In genomic region chr10:103202319-103202718, GRCh38 we compare ENCODE assay signal across 1 cellular context.
TF ChIP-seq lines count a peak whose summit lies in the region.

No MANE protein-coding gene starts in this region.

TF ChIP-seq in H1, 55 proteins besides CTCF, POLR2A, EP300 and RAD21:
- TF ChIP-seq ATF2 (IDR thresholded peaks at IDR 0.05; ENCODE audit: low read length) (no peak), SP4 (IDR thresholded peaks at IDR 0.05; ENCODE audit: low read length) (no peak), SRF (IDR thresholded peaks at IDR 0.05; ENCODE audit: low read depth, low read length) (no peak), BACH1 (IDR thresholded peaks at IDR 0.05; ENCODE audit: low read length) (no peak), CHD7 (IDR thresholded peaks at IDR 0.05; ENCODE audit: insufficient replicate concordance, low read length) (no peak), TBP (IDR thresholded peaks at IDR 0.05; ENCODE audit: low read depth, low read length) (no peak), RXRA (IDR thresholded peaks at IDR 0.05; ENCODE audit: insufficient read depth, low read depth, low read length) (no peak), CHD1 (IDR thresholded peaks at IDR 0.05; ENCODE audit: low read depth, low read length) (no peak), NRF1 (IDR thresholded peaks at IDR 0.05; ENCODE audit: low read depth, low read length) (no peak), PHF8 (conservative IDR thresholded peaks at IDR 0.05; ENCODE audit: low read depth, low read length) (no peak), JUN (IDR thresholded peaks at IDR 0.05; ENCODE audit: low read depth, low read length) (no peak), ASH2L (IDR thresholded peaks at IDR 0.05; ENCODE audit: low read length) (no peak), EGR1 (IDR thresholded peaks at IDR 0.05; ENCODE audit: borderline replicate concordance, low read depth, low read length) (no peak), POLR2AphosphoS5 (IDR thresholded peaks at IDR 0.05; ENCODE audit: low read depth, low read length) (no peak), GTF2F1 (IDR thresholded peaks at IDR 0.05; ENCODE audit: borderline replicate concordance, low read depth, low read length) (no peak), E2F6 (IDR thresholded peaks at IDR 0.05) (no peak), TEAD4 (IDR thresholded peaks at IDR 0.05; ENCODE audit: low read depth, low read length) (no peak), HDAC6 (IDR thresholded peaks at IDR 0.05; ENCODE audit: low read depth, low read length) (no peak)
